In genomic region chr1:104132386-104132973, GRCh38 we compare ENCODE assay signal across 8 cellular contexts.
DNase-seq lines count a peak whose midpoint lies in the region; ATAC-seq and TF ChIP-seq lines count a peak whose summit lies in the region.
"Had no signal": no experiment of that assay in that cellular context is flagged by ENCODE, and none has a peak within 500 bp of the region (broad histone marks: within the 10 kb centered on the region; RNA-seq: fewer than 3 reads in every experiment).

No MANE protein-coding gene starts in this region.

- H4K20me1 ChIP-seq in hepatocyte (ENCODE audit: insufficient read depth, poor library complexity, severe bottlenecking) = no peaks in the 10 kb centered on the region

- H3K9me3 ChIP-seq in NT2/D1 (ENCODE audit: insufficient read depth, low read length) (peaks cover 19% of the 10 kb centered on the region), hepatocyte (ENCODE audit: low read depth) (no peaks in the 10 kb centered on the region), spleen (no peaks in the 10 kb centered on the region), gastrocnemius medialis (no peaks in the 10 kb centered on the region)

- H3K4me1 ChIP-seq in NT2/D1 (ENCODE audit: insufficient read depth, insufficient read length) (no peaks in the 10 kb centered on the region), hepatocyte (ENCODE audit: insufficient read depth) (no peaks in the 10 kb centered on the region), spleen (no peaks in the 10 kb centered on the region), gastrocnemius medialis (no peaks in the 10 kb centered on the region)

- H3K4me3 ChIP-seq in NT2/D1 (ENCODE audit: insufficient read length, low read depth) = no peak overlapping the region
- no peak overlapping the region for H3K4me3 ChIP-seq in hepatocyte
- no peak overlapping the region for H3K4me3 ChIP-seq in spleen
- H3K4me3 ChIP-seq in gastrocnemius medialis = no peak overlapping the region
- H3K4me3 ChIP-seq: SK-N-MC had no signal

- DNase-seq in NT2/D1 (ENCODE audit: low read depth, low spot score) = peak; percentile 32
- DNase-seq in hepatocyte (ENCODE audit: low spot score) = peak; percentile 59
- DNase-seq in spleen = no peak
- DNase-seq in gastrocnemius medialis = no peak
- no peak for DNase-seq in NCI-H2171 treated with DMSO at 0.1 percent for 48 hours (lab: John Stamatoyannopoulos, UW)

- TF ChIP-seq POLR2A in spleen (IDR thresholded peaks at IDR 0.05) (no peak), gastrocnemius medialis (IDR thresholded peaks at IDR 0.05) (no peak)

- H3K79me2 ChIP-seq in hepatocyte = no peaks in the 10 kb centered on the region

- no peak overlapping the region for H3K4me2 ChIP-seq in hepatocyte

- no peak overlapping the region for H2AFZ ChIP-seq in hepatocyte

- H3K27me3 ChIP-seq in NT2/D1 (ENCODE audit: insufficient read depth, insufficient read length) (no peaks in the 10 kb centered on the region), hepatocyte (no peaks in the 10 kb centered on the region), spleen (replicated peaks in 1 of 7) (no peaks in the 10 kb centered on the region), gastrocnemius medialis (no peaks in the 10 kb centered on the region)

- in situ Hi-C loops in gastrocnemius medialis (cut with MboI; ENCODE audit: low sequenced_read_pairs in 4 of 4) = no loop called here

- H3K36me3 ChIP-seq in NT2/D1 (ENCODE audit: insufficient read depth, insufficient read length, low read length) (no peaks in the 10 kb centered on the region), hepatocyte (replicated peaks; ENCODE audit: insufficient read depth, low read depth) (no peaks in the 10 kb centered on the region), spleen (no peaks in the 10 kb centered on the region), gastrocnemius medialis (no peaks in the 10 kb centered on the region)

- no peaks in the 10 kb centered on the region for H3K9me2 ChIP-seq in hepatocyte (replicated peaks; ENCODE audit: insufficient read depth)

- ATAC-seq in GM18508 (IDR thresholded peaks at IDR 0.05; ENCODE audit: insufficient read depth, unreplicated experiment) (peak; percentile 67), HG03175 (IDR thresholded peaks at IDR 0.05; ENCODE audit: unreplicated experiment) (peak; percentile 75), gastrocnemius medialis (no peak)

- H3K9ac ChIP-seq in NT2/D1 (ENCODE audit: insufficient read length, low read depth) = no peak overlapping the region

- intact Hi-C loops in spleen (cut with DNase I; ENCODE audit: low total_unique reads) (no loop called here), gastrocnemius medialis (cut with DNase I; ENCODE audit: low total_unique reads) (no loop called here)

- TF ChIP-seq CTCF in hepatocyte (IDR thresholded peaks at IDR 0.05; ENCODE audit: poor library complexity) (peak; percentile 58), spleen (IDR thresholded peaks at IDR 0.05 in 8 of 11, conservative IDR thresholded peaks at IDR 0.05 in 3 of 11) (peak in 1 of 11 experiments; percentile 17), gastrocnemius medialis (IDR thresholded peaks at IDR 0.05 in 4 of 5, conservative IDR thresholded peaks at IDR 0.05 in 1 of 5) (no peak)

- no peak overlapping the region for H3K27ac ChIP-seq in hepatocyte
- H3K27ac ChIP-seq in spleen = no peak overlapping the region
- no peak overlapping the region for H3K27ac ChIP-seq in gastrocnemius medialis
- H3K27ac ChIP-seq: SK-N-MC had no signal

Comparison
In these comparisons a context has a peak if more than half of its experiments do, and no peak if none do; other contexts are left out.
1. ATAC-seq: peak in GM18508 (single experiment) and HG03175 (single experiment); none in gastrocnemius medialis (0 of 2).
2. DNase-seq: peak in NT2/D1 (single experiment) and hepatocyte (single experiment); none in spleen (single experiment), gastrocnemius medialis (0 of 2) and NCI-H2171 treated with DMSO at 0.1 percent for 48 hours (single experiment).